In the genomic region with DNA sequence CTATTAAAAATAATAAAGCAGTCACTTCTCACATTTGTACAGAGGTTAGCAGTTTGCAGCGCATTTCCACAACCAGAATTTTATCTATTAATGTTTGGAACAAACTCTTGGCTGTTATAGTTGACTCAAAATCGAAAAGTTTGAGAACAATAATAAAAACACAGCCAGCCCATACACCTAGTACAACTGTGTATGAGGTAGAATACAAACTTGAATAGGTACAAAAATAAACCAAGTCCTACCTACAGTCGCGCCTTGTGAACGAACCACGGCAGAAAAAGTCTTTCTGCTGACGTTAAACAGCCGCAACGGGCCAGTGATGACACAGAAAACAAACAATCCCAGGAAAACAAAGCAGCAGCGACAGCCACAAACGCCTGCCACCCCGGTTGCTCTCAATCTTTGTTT, we compare ENCODE assay signal across 1 cellular context.
TF ChIP-seq lines count a peak whose summit lies in the region.

No MANE protein-coding gene starts in this region.

TF ChIP-seq in GM12878, 131 proteins besides CTCF, POLR2A, EP300 and RAD21 (continued from another document):
- TF ChIP-seq, protein P1, sequence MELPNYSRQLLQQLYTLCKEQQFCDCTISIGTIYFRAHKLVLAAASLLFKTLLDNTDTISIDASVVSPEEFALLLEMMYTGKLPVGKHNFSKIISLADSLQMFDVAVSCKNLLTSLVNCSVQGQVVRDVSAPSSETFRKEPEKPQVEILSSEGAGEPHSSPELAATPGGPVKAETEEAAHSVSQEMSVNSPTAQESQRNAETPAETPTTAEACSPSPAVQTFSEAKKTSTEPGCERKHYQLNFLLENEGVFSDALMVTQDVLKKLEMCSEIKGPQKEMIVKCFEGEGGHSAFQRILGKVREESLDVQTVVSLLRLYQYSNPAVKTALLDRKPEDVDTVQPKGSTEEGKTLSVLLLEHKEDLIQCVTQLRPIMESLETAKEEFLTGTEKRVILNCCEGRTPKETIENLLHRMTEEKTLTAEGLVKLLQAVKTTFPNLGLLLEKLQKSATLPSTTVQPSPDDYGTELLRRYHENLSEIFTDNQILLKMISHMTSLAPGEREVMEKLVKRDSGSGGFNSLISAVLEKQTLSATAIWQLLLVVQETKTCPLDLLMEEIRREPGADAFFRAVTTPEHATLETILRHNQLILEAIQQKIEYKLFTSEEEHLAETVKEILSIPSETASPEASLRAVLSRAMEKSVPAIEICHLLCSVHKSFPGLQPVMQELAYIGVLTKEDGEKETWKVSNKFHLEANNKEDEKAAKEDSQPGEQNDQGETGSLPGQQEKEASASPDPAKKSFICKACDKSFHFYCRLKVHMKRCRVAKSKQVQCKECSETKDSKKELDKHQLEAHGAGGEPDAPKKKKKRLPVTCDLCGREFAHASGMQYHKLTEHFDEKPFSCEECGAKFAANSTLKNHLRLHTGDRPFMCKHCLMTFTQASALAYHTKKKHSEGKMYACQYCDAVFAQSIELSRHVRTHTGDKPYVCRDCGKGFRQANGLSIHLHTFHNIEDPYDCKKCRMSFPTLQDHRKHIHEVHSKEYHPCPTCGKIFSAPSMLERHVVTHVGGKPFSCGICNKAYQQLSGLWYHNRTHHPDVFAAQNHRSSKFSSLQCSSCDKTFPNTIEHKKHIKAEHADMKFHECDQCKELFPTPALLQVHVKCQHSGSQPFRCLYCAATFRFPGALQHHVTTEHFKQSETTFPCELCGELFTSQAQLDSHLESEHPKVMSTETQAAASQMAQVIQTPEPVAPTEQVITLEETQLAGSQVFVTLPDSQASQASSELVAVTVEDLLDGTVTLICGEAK (IDR thresholded peaks at IDR 0.05; ENCODE audit: borderline replicate concordance): no peak
- TF ChIP-seq, protein P2, sequence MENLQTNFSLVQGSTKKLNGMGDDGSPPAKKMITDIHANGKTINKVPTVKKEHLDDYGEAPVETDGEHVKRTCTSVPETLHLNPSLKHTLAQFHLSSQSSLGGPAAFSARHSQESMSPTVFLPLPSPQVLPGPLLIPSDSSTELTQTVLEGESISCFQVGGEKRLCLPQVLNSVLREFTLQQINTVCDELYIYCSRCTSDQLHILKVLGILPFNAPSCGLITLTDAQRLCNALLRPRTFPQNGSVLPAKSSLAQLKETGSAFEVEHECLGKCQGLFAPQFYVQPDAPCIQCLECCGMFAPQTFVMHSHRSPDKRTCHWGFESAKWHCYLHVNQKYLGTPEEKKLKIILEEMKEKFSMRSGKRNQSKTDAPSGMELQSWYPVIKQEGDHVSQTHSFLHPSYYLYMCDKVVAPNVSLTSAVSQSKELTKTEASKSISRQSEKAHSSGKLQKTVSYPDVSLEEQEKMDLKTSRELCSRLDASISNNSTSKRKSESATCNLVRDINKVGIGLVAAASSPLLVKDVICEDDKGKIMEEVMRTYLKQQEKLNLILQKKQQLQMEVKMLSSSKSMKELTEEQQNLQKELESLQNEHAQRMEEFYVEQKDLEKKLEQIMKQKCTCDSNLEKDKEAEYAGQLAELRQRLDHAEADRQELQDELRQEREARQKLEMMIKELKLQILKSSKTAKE (IDR thresholded peaks at IDR 0.05; ENCODE audit: low read depth, poor library complexity, severe bottlenecking): no peak
- TF ChIP-seq, protein P3, sequence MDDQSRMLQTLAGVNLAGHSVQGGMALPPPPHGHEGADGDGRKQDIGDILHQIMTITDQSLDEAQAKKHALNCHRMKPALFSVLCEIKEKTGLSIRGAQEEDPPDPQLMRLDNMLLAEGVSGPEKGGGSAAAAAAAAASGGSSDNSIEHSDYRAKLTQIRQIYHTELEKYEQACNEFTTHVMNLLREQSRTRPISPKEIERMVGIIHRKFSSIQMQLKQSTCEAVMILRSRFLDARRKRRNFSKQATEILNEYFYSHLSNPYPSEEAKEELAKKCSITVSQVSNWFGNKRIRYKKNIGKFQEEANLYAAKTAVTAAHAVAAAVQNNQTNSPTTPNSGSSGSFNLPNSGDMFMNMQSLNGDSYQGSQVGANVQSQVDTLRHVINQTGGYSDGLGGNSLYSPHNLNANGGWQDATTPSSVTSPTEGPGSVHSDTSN (IDR thresholded peaks at IDR 0.05; ENCODE audit: insufficient replicate concordance, low read depth, low read length): no peak
- peak; percentile 19; the same call in 1 of the 2 replicates for TF ChIP-seq BMI1 (IDR thresholded peaks at IDR 0.05; ENCODE audit: borderline replicate concordance)
- TF ChIP-seq ZSCAN29 (IDR thresholded peaks at IDR 0.05): no peak
- TF ChIP-seq, protein P4, sequence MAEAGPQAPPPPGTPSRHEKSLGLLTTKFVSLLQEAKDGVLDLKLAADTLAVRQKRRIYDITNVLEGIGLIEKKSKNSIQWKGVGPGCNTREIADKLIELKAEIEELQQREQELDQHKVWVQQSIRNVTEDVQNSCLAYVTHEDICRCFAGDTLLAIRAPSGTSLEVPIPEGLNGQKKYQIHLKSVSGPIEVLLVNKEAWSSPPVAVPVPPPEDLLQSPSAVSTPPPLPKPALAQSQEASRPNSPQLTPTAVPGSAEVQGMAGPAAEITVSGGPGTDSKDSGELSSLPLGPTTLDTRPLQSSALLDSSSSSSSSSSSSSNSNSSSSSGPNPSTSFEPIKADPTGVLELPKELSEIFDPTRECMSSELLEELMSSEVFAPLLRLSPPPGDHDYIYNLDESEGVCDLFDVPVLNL (IDR thresholded peaks at IDR 0.05; ENCODE audit: low read depth, low read length): no peak
